Comparison of ENCODE assay signal across 1 cellular context in the genomic region with DNA sequence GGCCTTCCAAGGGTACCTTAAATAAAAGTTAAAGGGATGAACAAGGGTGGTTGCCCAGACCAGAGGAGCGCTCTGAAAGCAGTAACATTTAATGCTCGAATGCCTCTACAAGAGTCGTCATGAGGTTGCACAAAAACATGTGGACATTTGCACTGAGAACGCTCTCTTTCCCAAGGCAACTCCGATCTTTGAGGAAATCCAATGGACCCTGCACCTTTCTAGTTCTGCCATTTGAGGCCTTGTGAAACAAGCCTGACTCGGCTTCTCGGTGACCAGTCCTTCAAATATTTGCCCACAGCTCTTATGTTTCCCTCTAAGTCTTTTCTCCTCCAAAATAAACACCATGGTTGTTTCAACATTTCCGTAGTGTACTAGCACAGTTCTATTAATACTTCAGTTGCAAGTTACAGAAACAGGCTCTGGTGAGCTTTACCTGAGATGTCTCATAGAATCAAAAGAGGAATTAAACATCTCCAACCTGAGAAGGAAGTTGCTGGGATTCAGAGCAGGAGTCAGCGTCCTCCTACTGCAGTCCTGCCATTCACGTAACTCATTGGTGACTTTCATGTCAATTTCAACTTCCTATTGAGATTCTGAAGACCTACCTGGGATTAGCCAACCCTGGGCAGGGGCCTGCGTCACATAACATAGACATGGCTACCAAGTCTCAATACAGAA.
A peak's percentile ranks its signal among the peaks of the same experiment; 100 is the strongest.
TF ChIP-seq lines count a peak whose summit lies in the region.

No MANE protein-coding gene starts in this region.

TF ChIP-seq in HepG2, 621 proteins besides CTCF, POLR2A, EP300 and RAD21 (continued from another document and continues in another):
- TF ChIP-seq, protein P1, sequence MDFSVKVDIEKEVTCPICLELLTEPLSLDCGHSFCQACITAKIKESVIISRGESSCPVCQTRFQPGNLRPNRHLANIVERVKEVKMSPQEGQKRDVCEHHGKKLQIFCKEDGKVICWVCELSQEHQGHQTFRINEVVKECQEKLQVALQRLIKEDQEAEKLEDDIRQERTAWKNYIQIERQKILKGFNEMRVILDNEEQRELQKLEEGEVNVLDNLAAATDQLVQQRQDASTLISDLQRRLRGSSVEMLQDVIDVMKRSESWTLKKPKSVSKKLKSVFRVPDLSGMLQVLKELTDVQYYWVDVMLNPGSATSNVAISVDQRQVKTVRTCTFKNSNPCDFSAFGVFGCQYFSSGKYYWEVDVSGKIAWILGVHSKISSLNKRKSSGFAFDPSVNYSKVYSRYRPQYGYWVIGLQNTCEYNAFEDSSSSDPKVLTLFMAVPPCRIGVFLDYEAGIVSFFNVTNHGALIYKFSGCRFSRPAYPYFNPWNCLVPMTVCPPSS (IDR thresholded peaks at IDR 0.05): no peak
- TF ChIP-seq ZNF251 (CRISPR knock-in tag; IDR thresholded peaks at IDR 0.05): no peak
- TF ChIP-seq MAFG (CRISPR knock-in tag; IDR thresholded peaks at IDR 0.05): no peak
- TF ChIP-seq, protein P2, sequence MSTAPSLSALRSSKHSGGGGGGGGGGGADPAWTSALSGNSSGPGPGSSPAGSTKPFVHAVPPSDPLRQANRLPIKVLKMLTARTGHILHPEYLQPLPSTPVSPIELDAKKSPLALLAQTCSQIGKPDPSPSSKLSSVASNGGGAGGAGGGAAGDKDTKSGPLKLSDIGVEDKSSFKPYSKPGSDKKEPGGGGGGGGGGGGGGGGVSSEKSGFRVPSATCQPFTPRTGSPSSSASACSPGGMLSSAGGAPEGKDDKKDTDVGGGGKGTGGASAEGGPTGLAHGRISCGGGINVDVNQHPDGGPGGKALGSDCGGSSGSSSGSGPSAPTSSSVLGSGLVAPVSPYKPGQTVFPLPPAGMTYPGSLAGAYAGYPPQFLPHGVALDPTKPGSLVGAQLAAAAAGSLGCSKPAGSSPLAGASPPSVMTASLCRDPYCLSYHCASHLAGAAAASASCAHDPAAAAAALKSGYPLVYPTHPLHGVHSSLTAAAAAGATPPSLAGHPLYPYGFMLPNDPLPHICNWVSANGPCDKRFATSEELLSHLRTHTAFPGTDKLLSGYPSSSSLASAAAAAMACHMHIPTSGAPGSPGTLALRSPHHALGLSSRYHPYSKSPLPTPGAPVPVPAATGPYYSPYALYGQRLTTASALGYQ (CRISPR knock-in tag; IDR thresholded peaks at IDR 0.05): peak; percentile 42; the same call in 1 of the 2 replicates
- TF ChIP-seq SIX1 (CRISPR knock-in tag; IDR thresholded peaks at IDR 0.05; ENCODE audit: borderline replicate concordance): peak; percentile 94
- no peak for TF ChIP-seq ZNF432 (CRISPR knock-in tag; IDR thresholded peaks at IDR 0.05; ENCODE audit: borderline replicate concordance)
- TF ChIP-seq, protein P3, sequence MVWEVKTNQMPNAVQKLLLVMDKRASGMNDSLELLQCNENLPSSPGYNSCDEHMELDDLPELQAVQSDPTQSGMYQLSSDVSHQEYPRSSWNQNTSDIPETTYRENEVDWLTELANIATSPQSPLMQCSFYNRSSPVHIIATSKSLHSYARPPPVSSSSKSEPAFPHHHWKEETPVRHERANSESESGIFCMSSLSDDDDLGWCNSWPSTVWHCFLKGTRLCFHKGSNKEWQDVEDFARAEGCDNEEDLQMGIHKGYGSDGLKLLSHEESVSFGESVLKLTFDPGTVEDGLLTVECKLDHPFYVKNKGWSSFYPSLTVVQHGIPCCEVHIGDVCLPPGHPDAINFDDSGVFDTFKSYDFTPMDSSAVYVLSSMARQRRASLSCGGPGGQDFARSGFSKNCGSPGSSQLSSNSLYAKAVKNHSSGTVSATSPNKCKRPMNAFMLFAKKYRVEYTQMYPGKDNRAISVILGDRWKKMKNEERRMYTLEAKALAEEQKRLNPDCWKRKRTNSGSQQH (CRISPR knock-in tag; IDR thresholded peaks at IDR 0.05; ENCODE audit: low read depth): no peak
- 0 out of 2 replicates have a peak, but pooled peaks have one; percentile 50 for TF ChIP-seq NR2F2 (IDR thresholded peaks at IDR 0.05; ENCODE audit: borderline replicate concordance, low read depth)
- TF ChIP-seq ZNF724P (CRISPR knock-in tag; IDR thresholded peaks at IDR 0.05; ENCODE audit: borderline replicate concordance): no peak
- TF ChIP-seq SMAD3 (CRISPR knock-in tag; IDR thresholded peaks at IDR 0.05): peak; percentile 84
- TF ChIP-seq ZNF326 (CRISPR knock-in tag; IDR thresholded peaks at IDR 0.05; ENCODE audit: borderline replicate concordance): no peak
- TF ChIP-seq NFE2L1 (CRISPR knock-in tag; IDR thresholded peaks at IDR 0.05; ENCODE audit: borderline replicate concordance): no peak
- no peak for TF ChIP-seq RFXAP (CRISPR knock-in tag; IDR thresholded peaks at IDR 0.05; ENCODE audit: borderline replicate concordance)
- no peak for TF ChIP-seq BRCA1 (CRISPR knock-in tag; IDR thresholded peaks at IDR 0.05)
- TF ChIP-seq, protein P4, sequence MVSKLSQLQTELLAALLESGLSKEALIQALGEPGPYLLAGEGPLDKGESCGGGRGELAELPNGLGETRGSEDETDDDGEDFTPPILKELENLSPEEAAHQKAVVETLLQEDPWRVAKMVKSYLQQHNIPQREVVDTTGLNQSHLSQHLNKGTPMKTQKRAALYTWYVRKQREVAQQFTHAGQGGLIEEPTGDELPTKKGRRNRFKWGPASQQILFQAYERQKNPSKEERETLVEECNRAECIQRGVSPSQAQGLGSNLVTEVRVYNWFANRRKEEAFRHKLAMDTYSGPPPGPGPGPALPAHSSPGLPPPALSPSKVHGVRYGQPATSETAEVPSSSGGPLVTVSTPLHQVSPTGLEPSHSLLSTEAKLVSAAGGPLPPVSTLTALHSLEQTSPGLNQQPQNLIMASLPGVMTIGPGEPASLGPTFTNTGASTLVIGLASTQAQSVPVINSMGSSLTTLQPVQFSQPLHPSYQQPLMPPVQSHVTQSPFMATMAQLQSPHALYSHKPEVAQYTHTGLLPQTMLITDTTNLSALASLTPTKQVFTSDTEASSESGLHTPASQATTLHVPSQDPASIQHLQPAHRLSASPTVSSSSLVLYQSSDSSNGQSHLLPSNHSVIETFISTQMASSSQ (IDR thresholded peaks at IDR 0.05; ENCODE audit: low read depth): 0 out of 2 replicates have a peak, but pooled peaks have one; percentile 55
- TF ChIP-seq, protein P4 (CRISPR knock-in tag; IDR thresholded peaks at IDR 0.05; ENCODE audit: borderline replicate concordance): peak; percentile 80; the same call in 1 of the 2 replicates
- TF ChIP-seq, protein P5, sequence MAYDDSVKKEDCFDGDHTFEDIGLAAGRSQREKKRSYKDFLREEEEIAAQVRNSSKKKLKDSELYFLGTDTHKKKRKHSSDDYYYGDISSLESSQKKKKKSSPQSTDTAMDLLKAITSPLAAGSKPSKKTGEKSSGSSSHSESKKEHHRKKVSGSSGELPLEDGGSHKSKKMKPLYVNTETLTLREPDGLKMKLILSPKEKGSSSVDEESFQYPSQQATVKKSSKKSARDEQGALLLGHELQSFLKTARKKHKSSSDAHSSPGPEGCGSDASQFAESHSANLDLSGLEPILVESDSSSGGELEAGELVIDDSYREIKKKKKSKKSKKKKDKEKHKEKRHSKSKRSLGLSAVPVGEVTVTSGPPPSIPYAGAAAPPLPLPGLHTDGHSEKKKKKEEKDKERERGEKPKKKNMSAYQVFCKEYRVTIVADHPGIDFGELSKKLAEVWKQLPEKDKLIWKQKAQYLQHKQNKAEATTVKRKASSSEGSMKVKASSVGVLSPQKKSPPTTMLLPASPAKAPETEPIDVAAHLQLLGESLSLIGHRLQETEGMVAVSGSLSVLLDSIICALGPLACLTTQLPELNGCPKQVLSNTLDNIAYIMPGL (CRISPR knock-in tag; IDR thresholded peaks at IDR 0.05; ENCODE audit: borderline replicate concordance in 1 of 2, low read depth in 1 of 2): peak; percentile 45 to 51; a peak in 2 of 4 replicates
- TF ChIP-seq ZMYM3 (CRISPR knock-in tag; IDR thresholded peaks at IDR 0.05): peak; percentile 57
- no peak for TF ChIP-seq ZNF766 (CRISPR knock-in tag; IDR thresholded peaks at IDR 0.05; ENCODE audit: borderline replicate concordance)
- TF ChIP-seq, protein P6, sequence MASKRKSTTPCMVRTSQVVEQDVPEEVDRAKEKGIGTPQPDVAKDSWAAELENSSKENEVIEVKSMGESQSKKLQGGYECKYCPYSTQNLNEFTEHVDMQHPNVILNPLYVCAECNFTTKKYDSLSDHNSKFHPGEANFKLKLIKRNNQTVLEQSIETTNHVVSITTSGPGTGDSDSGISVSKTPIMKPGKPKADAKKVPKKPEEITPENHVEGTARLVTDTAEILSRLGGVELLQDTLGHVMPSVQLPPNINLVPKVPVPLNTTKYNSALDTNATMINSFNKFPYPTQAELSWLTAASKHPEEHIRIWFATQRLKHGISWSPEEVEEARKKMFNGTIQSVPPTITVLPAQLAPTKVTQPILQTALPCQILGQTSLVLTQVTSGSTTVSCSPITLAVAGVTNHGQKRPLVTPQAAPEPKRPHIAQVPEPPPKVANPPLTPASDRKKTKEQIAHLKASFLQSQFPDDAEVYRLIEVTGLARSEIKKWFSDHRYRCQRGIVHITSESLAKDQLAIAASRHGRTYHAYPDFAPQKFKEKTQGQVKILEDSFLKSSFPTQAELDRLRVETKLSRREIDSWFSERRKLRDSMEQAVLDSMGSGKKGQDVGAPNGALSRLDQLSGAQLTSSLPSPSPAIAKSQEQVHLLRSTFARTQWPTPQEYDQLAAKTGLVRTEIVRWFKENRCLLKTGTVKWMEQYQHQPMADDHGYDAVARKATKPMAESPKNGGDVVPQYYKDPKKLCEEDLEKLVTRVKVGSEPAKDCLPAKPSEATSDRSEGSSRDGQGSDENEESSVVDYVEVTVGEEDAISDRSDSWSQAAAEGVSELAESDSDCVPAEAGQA (IDR thresholded peaks at IDR 0.05; ENCODE audit: low read depth): no peak
- TF ChIP-seq, protein P6 (CRISPR knock-in tag; IDR thresholded peaks at IDR 0.05; ENCODE audit: borderline replicate concordance): no peak
- no peak for TF ChIP-seq NFE2L2 (IDR thresholded peaks at IDR 0.05; ENCODE audit: low read length)
- TF ChIP-seq, protein P7, sequence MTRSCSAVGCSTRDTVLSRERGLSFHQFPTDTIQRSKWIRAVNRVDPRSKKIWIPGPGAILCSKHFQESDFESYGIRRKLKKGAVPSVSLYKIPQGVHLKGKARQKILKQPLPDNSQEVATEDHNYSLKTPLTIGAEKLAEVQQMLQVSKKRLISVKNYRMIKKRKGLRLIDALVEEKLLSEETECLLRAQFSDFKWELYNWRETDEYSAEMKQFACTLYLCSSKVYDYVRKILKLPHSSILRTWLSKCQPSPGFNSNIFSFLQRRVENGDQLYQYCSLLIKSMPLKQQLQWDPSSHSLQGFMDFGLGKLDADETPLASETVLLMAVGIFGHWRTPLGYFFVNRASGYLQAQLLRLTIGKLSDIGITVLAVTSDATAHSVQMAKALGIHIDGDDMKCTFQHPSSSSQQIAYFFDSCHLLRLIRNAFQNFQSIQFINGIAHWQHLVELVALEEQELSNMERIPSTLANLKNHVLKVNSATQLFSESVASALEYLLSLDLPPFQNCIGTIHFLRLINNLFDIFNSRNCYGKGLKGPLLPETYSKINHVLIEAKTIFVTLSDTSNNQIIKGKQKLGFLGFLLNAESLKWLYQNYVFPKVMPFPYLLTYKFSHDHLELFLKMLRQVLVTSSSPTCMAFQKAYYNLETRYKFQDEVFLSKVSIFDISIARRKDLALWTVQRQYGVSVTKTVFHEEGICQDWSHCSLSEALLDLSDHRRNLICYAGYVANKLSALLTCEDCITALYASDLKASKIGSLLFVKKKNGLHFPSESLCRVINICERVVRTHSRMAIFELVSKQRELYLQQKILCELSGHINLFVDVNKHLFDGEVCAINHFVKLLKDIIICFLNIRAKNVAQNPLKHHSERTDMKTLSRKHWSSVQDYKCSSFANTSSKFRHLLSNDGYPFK (CRISPR knock-in tag; IDR thresholded peaks at IDR 0.05; ENCODE audit: borderline replicate concordance): no peak
- TF ChIP-seq NR2C2 (CRISPR knock-in tag; IDR thresholded peaks at IDR 0.05; ENCODE audit: borderline replicate concordance): peak; percentile 51; the same call in 1 of the 2 replicates
- no peak for TF ChIP-seq ZNF207 (IDR thresholded peaks at IDR 0.05; ENCODE audit: borderline replicate concordance)
- TF ChIP-seq, protein P8, sequence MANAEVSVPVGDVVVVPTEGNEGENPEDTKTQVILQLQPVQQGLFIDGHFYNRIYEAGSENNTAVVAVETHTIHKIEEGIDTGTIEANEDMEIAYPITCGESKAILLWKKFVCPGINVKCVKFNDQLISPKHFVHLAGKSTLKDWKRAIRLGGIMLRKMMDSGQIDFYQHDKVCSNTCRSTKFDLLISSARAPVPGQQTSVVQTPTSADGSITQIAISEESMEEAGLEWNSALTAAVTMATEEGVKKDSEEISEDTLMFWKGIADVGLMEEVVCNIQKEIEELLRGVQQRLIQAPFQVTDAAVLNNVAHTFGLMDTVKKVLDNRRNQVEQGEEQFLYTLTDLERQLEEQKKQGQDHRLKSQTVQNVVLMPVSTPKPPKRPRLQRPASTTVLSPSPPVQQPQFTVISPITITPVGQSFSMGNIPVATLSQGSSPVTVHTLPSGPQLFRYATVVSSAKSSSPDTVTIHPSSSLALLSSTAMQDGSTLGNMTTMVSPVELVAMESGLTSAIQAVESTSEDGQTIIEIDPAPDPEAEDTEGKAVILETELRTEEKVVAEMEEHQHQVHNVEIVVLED (CRISPR knock-in tag; IDR thresholded peaks at IDR 0.05; ENCODE audit: borderline replicate concordance): peak; percentile 41; the same call in 1 of the 2 replicates
